12 cellular contexts compared by ENCODE assay signal in genomic region chr3:149203758-149204157, GRCh38. TPM values are rescaled to one million over a fixed set of nuclear protein-coding genes. Genes with fewer than 3 reads are reported as not detected.
DNase-seq lines count a peak whose midpoint lies in the region; ATAC-seq and TF ChIP-seq lines count a peak whose summit lies in the region.
"Had no signal": no experiment of that assay in that cellular context is flagged by ENCODE, and none has a peak within 500 bp of the region (broad histone marks: within the 10 kb centered on the region; RNA-seq: fewer than 3 reads in every experiment).

No MANE protein-coding gene starts in this region.

- TF ChIP-seq CTCF in GM10248 (IDR thresholded peaks at IDR 0.05; ENCODE audit: control extremely low read depth, extremely low read depth, low read depth, missing control alignments), result no peak
- no peak for TF ChIP-seq CTCF in prostate gland (IDR thresholded peaks at IDR 0.05)
- no peak for TF ChIP-seq CTCF in endodermal cell (conservative IDR thresholded peaks at IDR 0.05)

- no peaks in the 10 kb centered on the region for H3K36me3 Mint-ChIP-seq in endodermal cell (ENCODE audit: low read depth)

- no peak for TF ChIP-seq POLR2A in prostate gland (IDR thresholded peaks at IDR 0.05)

- H3K27me3 ChIP-seq in prostate gland (replicated peaks; ENCODE audit: insufficient read depth) (no peaks in the 10 kb centered on the region), endodermal cell (ENCODE audit: control insufficient read depth, insufficient read depth, low read length, poor library complexity, severe bottlenecking) (no peaks in the 10 kb centered on the region)
- H3K27me3 ChIP-seq: colonic mucosa had no signal

- intact Hi-C loops in prostate gland (cut with DNase I), result no loop called here

- no peaks in the 10 kb centered on the region for H3K4me1 ChIP-seq in prostate gland (replicated peaks)
- no peaks in the 10 kb centered on the region for H3K4me1 ChIP-seq in endodermal cell (ENCODE audit: control insufficient read depth, insufficient read depth, low read length)
- H3K4me1 ChIP-seq: colonic mucosa had no signal

- H3K9me3 ChIP-seq in prostate gland (no peaks in the 10 kb centered on the region), endodermal cell (ENCODE audit: control insufficient read depth, low read length) (no peaks in the 10 kb centered on the region)
- H3K9me3 ChIP-seq: colonic mucosa had no signal

- no peak overlapping the region for H3K27ac Mint-ChIP-seq in endodermal cell

- H3K9me3 Mint-ChIP-seq in endodermal cell, result no peaks in the 10 kb centered on the region

- peaks cover 11% of the 10 kb centered on the region for H3K4me1 Mint-ChIP-seq in endodermal cell

- no peak overlapping the region for H3K4me3 ChIP-seq in prostate gland
- H3K4me3 ChIP-seq in endodermal cell (ENCODE audit: low read length), result no peak overlapping the region
- H3K4me3 ChIP-seq: colonic mucosa, K562 had no signal

- POLR2A ChIA-PET in GM10248 (lab: Yijun Ruan, JAX), result no interaction called here

- in situ Hi-C loops in ACHN (cut with HindIII; ENCODE audit: low pct_ligation_motif_present, low pct_unique_long_range_greater_than_20kb, low sequenced_read_pairs), result no loop called here

- H3K27ac ChIP-seq in prostate gland (no peak overlapping the region), endodermal cell (ENCODE audit: low read depth, low read length) (no peak overlapping the region)
- H3K27ac ChIP-seq: colonic mucosa, VCaP had no signal

- H3K36me3 ChIP-seq in prostate gland, result no peaks in the 10 kb centered on the region
- H3K36me3 ChIP-seq in endodermal cell (ENCODE audit: control insufficient read depth, insufficient read depth, low read length), result no peaks in the 10 kb centered on the region
- H3K36me3 ChIP-seq: colonic mucosa had no signal

- no peak overlapping the region for H3K9ac ChIP-seq in endodermal cell (ENCODE audit: extremely low read depth, low read length, poor library complexity, severe bottlenecking)

- DNase-seq in GM10248 (ENCODE audit: extremely low spot score) (peak; percentile 54), SIG-M5 treated with dmso at 0.1 percent for 504 hours (lab: John Stamatoyannopoulos, UW; ENCODE audit: unreplicated experiment) (peak; percentile 80), NCI-H146 (lab: John Stamatoyannopoulos, UW) (no peak), ACHN (no peak), prostate gland (ENCODE audit: low spot score) (no peak), endodermal cell (no peak)
- DNase-seq: colonic mucosa had no signal

- H3K27me3 Mint-ChIP-seq in endodermal cell (ENCODE audit: insufficient read depth), result no peaks in the 10 kb centered on the region

- ATAC-seq in GM19452 (IDR thresholded peaks at IDR 0.05; ENCODE audit: unreplicated experiment) (peak; percentile 97), HG03095 (IDR thresholded peaks at IDR 0.05; ENCODE audit: unreplicated experiment) (peak; percentile 99)
- ATAC-seq: K562 had no signal

- CTCF ChIA-PET in GM10248 (lab: Yijun Ruan, JAX), result interaction anchor here (1.3 kb wide), 1 partner anchor 70 kb away, joined by 3 read pairs; no protein-coding TSS in a partner anchor

- H3K4me3 Mint-ChIP-seq in endodermal cell, result no peak overlapping the region

- whole genome bisulfite sequencing in prostate gland, result 90% methylated on average over 3 of the region's 3 CpGs
- 93 to 94% methylated on average over 2 to 3 of the region's 3 CpGs for WGBS in endodermal cell (ENCODE audit: insufficient coverage in 1 of 2, insufficient read length in 1 of 2), 2 experiments

RNA-seq across cellular contexts. Expression of gene CP, which starts 17.9 kb away (rescaled TPM):
- 10 to 100 TPM; 15.2 to 32.6 TPM for total RNA-seq in prostate gland
- under 1 TPM; 0.53 to 0.86 TPM for total RNA-seq in endodermal cell
- polyA plus RNA-seq in endodermal cell (2013, experiment 1 of 2), result 1.3 TPM
- 1.1 TPM for polyA plus RNA-seq in endodermal cell (2013, experiment 2 of 2)
- total RNA-seq: kidney epithelial cell had no signal

Comparison
In these comparisons a context has a peak if more than half of its experiments do, and no peak if none do; other contexts are left out.
1. DNase-seq: peak in GM10248 (single experiment) and SIG-M5 treated with dmso at 0.1 percent for 504 hours (single experiment); none in NCI-H146 (single experiment), ACHN (single experiment), prostate gland (single experiment) and endodermal cell (single experiment).
2. RNA of gene CP, which starts 17.9 kb away (total RNA-seq): 15.2 to 32.6 TPM in prostate gland; 0.53 to 0.86 TPM in endodermal cell; every median in the first group is over 4 times any median in the second.